25 cellular contexts compared by ENCODE assay signal in genomic region chr1:186429017-186429416, GRCh38. TPM values are rescaled to one million over a fixed set of nuclear protein-coding genes. Genes with fewer than 3 reads are reported as not detected.
"Had no signal": no experiment of that assay in that cellular context is flagged by ENCODE, and none has a peak within 500 bp of the region (broad histone marks: within the 10 kb centered on the region; RNA-seq: fewer than 3 reads in every experiment).

No MANE protein-coding gene starts in this region.

- H3K27me3 ChIP-seq: esophagus muscularis mucosa, gastrocnemius medialis, tibial nerve had no signal

- H3K4me1 ChIP-seq: esophagus muscularis mucosa, gastrocnemius medialis, parathyroid adenoma, tibial nerve had no signal

- FAIRE-seq: endothelial cell of umbilical vein had no signal

- H3K27ac ChIP-seq: esophagus muscularis mucosa, gastrocnemius medialis, parathyroid adenoma, skin epidermis, tibial nerve, VCaP had no signal

- H3K79me2 ChIP-seq: parathyroid adenoma had no signal

- DNase-seq: activated CD4-positive, alpha-beta memory T cell treated with anti-CD3 and anti-CD28 coated beads, Interleukin-2, amount 10 ng/mL, durations not matched to agents 7 days and 5 days; activated CD4-positive, alpha-beta T cell treated with anti-CD3 and anti-CD28 coated beads, Interleukin-2, amount 10 ng/mL, durations not matched to agents 24 days and 14 days; activated gamma-delta T cell treated with Interleukin-2 at 50 U/mL for 16 hours; activated T-cell treated with anti-CD3 and anti-CD28 coated beads for 4 hours; aorta; effector memory CD8-positive, alpha-beta T cell; gastrocnemius medialis; islet precursor cell; left cardiac atrium; mucosa of descending colon; nephron progenitor cell; right cardiac atrium; stimulated activated CD4-positive, alpha-beta T cell treated with anti-CD3 and anti-CD28 coated beads, Interleukin-1b, Interleukin-23, amount 100 ng/mL, for 48 hours had no signal

- H3K9me3 ChIP-seq: esophagus muscularis mucosa, gastrocnemius medialis, mucosa of descending colon, tibial nerve had no signal

- H2AFZ ChIP-seq: parathyroid adenoma had no signal

- H3K9ac ChIP-seq: parathyroid adenoma had no signal

- H3K4me3 ChIP-seq: esophagus muscularis mucosa, gastrocnemius medialis, mucosa of descending colon, skin epidermis, tibial nerve had no signal

RNA-seq across cellular contexts. Expression of gene PDC, which starts 31.9 kb away (rescaled TPM):
- total RNA-seq: activated CD4-positive, alpha-beta memory T cell treated with anti-CD3 and anti-CD28 coated beads, Interleukin-2, amount 10 ng/mL, durations not matched to agents 7 days and 5 days; activated CD4-positive, alpha-beta T cell treated with anti-CD3 and anti-CD28 coated beads, Interleukin-2, amount 10 ng/mL, durations not matched to agents 24 days and 14 days; aorta; cardiac septum; dermis microvascular lymphatic vessel endothelial cell; endothelial cell of umbilical vein; esophagus muscularis mucosa; gastrocnemius medialis; left cardiac atrium; liver; mucosa of descending colon; pulmonary artery endothelial cell; right cardiac atrium; T-helper 2 cell treated with Interferon-gamma antibody and Interleukin-4, amounts not matched to agents 100 ng/mL and 5 ng/mL, for 36 hours; tibial nerve; urinary bladder had no signal
- polyA plus RNA-seq: aorta, endothelial cell of umbilical vein, right cardiac atrium, urinary bladder had no signal
